34 cellular contexts compared by ENCODE assay signal in the genomic region with DNA sequence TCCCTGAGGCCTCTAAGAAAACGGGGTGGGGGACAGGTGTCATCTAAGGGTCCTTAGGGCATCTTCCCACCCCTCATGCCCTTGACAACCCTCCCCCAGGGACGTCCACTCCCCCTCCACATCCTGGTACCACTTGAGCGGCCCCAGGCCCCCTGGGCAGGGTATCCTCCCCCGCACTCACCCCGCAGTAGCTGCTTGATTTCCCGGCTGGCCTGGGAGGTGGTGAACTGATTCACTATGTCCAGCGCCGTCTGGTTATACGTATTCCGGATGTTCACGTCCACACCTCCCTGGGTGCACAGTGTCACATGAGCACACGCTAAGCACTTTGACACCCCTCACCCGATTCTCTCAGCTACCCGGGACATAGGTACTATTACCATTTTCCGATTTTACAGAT. TPM values are rescaled to one million over a fixed set of nuclear protein-coding genes. Genes with fewer than 3 reads are reported as not detected.
"Had no signal": no experiment of that assay in that cellular context is flagged by ENCODE, and none has a peak within 500 bp of the region (broad histone marks: within the 10 kb centered on the region; RNA-seq: fewer than 3 reads in every experiment).

No MANE protein-coding gene starts in this region.

- ATAC-seq: activated CD8-positive, alpha-beta T cell treated with anti-CD3 and anti-CD28 coated beads for 36 hours; activated T-cell treated with anti-CD3 and anti-CD28 coated beads, Interleukin-2, amount 50 U/mL, for 72 hours; activated T-helper 17 cell treated with anti-CD3 and anti-CD28 coated beads, Interleukin-2, amount 50 U/mL, for 72 hours; PC-3 had no signal

- DNase-seq: activated CD4-positive, alpha-beta T cell treated with anti-CD3 and anti-CD28 coated beads, Interleukin-2, amount 10 ng/mL, durations not matched to agents 24 days and 14 days; activated CD4-positive, alpha-beta T cell treated with anti-CD3 and anti-CD28 coated beads, Interleukin-2, amount 50 U/mL, for 4 hours; activated CD8-positive, alpha-beta T cell treated with anti-CD3 and anti-CD28 coated beads for 36 hours; activated effector memory CD4-positive, alpha-beta T cell treated with anti-CD3 and anti-CD28 coated beads, Interleukin-2, amount 50 U/mL, for 16 hours; activated naive CD4-positive, alpha-beta T cell; activated naive CD4-positive, alpha-beta T cell treated with anti-CD3 and anti-CD28 coated beads, Interleukin-2, amount 50 U/mL, for 16 hours; activated naive CD8-positive, alpha-beta T cell treated with anti-CD3 and anti-CD28 coated beads for 36 hours; activated T-cell treated with anti-CD3 and anti-CD28 coated beads, Interleukin-2, amount 50 U/mL, for 1 hour; activated T-cell treated with anti-CD3 and anti-CD28 coated beads, Interleukin-2, amount 50 U/mL, for 72 hours; amniotic stem cell; aorta; brain microvascular endothelial cell; Kasumi-1; KG1; MG63; NCI-H1048; NCI-H146; NCI-H187; NCI-H2029 treated with DMSO at 0.1 percent for 48 hours; NCI-H2107; NCI-H2171; NCI-H2227 treated with DMSO at 0.1 percent for 48 hours; NCI-H446; NCI-H510A treated with DMSO at 0.1 percent for 48 hours; PC-3; SHP77; SJCRH30; T1000; WERI-Rb-1 had no signal

- H3K27me3 Mint-ChIP-seq: activated CD4-positive, alpha-beta T cell treated with anti-CD3 and anti-CD28 coated beads, Interleukin-2, amount 10 ng/mL, durations not matched to agents 24 days and 14 days; activated CD8-positive, alpha-beta T cell treated with anti-CD3 and anti-CD28 coated beads for 36 hours; activated naive CD8-positive, alpha-beta T cell treated with anti-CD3 and anti-CD28 coated beads for 36 hours; activated T-helper 17 cell treated with anti-CD3 and anti-CD28 coated beads, Interleukin-2, amount 50 U/mL, for 72 hours; IgD-negative memory B cell had no signal

- H3K4me3 ChIP-seq: cardiac muscle cell, MG63, SJCRH30, SK-N-MC had no signal

- H3K4me1 ChIP-seq: SJCRH30 had no signal

- H3K36me3 Mint-ChIP-seq: activated naive CD8-positive, alpha-beta T cell treated with anti-CD3 and anti-CD28 coated beads for 36 hours; IgD-negative memory B cell had no signal

- H3K36me3 ChIP-seq: brain microvascular endothelial cell had no signal

- H3K4me3 Mint-ChIP-seq: activated CD4-positive, alpha-beta T cell treated with anti-CD3 and anti-CD28 coated beads, Interleukin-2, amount 10 ng/mL, durations not matched to agents 24 days and 14 days; activated CD8-positive, alpha-beta T cell treated with anti-CD3 and anti-CD28 coated beads for 36 hours; activated naive CD8-positive, alpha-beta T cell treated with anti-CD3 and anti-CD28 coated beads for 36 hours; activated T-cell treated with anti-CD3 and anti-CD28 coated beads, Interleukin-2, amount 50 U/mL, for 72 hours; activated T-helper 17 cell treated with anti-CD3 and anti-CD28 coated beads, Interleukin-2, amount 50 U/mL, for 72 hours; IgD-negative memory B cell had no signal

- H3K4me1 Mint-ChIP-seq: activated CD4-positive, alpha-beta T cell treated with anti-CD3 and anti-CD28 coated beads, Interleukin-2, amount 10 ng/mL, durations not matched to agents 24 days and 14 days; activated naive CD8-positive, alpha-beta T cell treated with anti-CD3 and anti-CD28 coated beads for 36 hours; activated T-helper 17 cell treated with anti-CD3 and anti-CD28 coated beads, Interleukin-2, amount 50 U/mL, for 72 hours; IgD-negative memory B cell had no signal

- H3K27ac Mint-ChIP-seq: activated CD4-positive, alpha-beta T cell treated with anti-CD3 and anti-CD28 coated beads, Interleukin-2, amount 10 ng/mL, durations not matched to agents 24 days and 14 days; activated CD8-positive, alpha-beta T cell treated with anti-CD3 and anti-CD28 coated beads for 36 hours; activated naive CD8-positive, alpha-beta T cell treated with anti-CD3 and anti-CD28 coated beads for 36 hours; activated T-cell treated with anti-CD3 and anti-CD28 coated beads, Interleukin-2, amount 50 U/mL, for 72 hours; activated T-helper 17 cell treated with anti-CD3 and anti-CD28 coated beads, Interleukin-2, amount 50 U/mL, for 72 hours; IgD-negative memory B cell had no signal

- H3K27me3 ChIP-seq: brain microvascular endothelial cell, cardiac muscle cell, MG63, SJCRH30 had no signal

- H3K27ac ChIP-seq: brain microvascular endothelial cell, cardiac muscle cell, SJCRH30, SK-N-MC, WERI-Rb-1 had no signal

- H3K9me3 Mint-ChIP-seq: activated CD4-positive, alpha-beta T cell treated with anti-CD3 and anti-CD28 coated beads, Interleukin-2, amount 10 ng/mL, durations not matched to agents 24 days and 14 days; activated CD8-positive, alpha-beta T cell treated with anti-CD3 and anti-CD28 coated beads for 36 hours; activated naive CD8-positive, alpha-beta T cell treated with anti-CD3 and anti-CD28 coated beads for 36 hours; activated T-cell treated with anti-CD3 and anti-CD28 coated beads, Interleukin-2, amount 50 U/mL, for 72 hours; activated T-helper 17 cell treated with anti-CD3 and anti-CD28 coated beads, Interleukin-2, amount 50 U/mL, for 72 hours; IgD-negative memory B cell had no signal

- H3K9me3 ChIP-seq: MG63, SJCRH30 had no signal

- FAIRE-seq: RCC 7860 had no signal

RNA-seq across cellular contexts. Expression of gene CASKIN2, which starts 9.7 kb away (rescaled TPM):
- polyA plus RNA-seq: IgD-negative memory B cell had no signal

RNA-seq across cellular contexts. Expression of gene LLGL2, which starts 19.9 kb away (rescaled TPM):
- total RNA-seq: SJCRH30 had no signal
